ENCODE assay signal across 14 cellular contexts in the genomic region with DNA sequence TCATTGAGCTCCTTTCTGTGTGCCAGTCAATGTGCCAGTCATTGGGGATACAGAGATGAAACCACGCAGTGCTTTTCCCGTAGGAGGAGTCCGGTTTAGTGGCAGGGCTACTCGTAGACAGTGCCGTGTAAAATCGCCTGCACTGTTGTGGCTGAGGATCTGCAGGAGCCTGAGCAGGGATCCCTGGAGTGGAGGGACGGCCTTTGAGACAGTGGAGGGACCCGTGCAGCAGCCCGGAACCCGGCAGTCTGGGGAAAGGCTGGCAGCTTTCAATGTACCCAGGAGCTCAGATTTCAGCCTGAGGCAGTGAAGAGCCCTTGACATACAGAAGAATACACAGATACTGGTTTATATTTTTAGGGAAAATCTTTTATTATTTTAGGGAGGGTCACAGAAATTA.
DNase-seq lines count a peak whose midpoint lies in the region; ATAC-seq and TF ChIP-seq lines count a peak whose summit lies in the region.
"Had no signal": no experiment of that assay in that cellular context is flagged by ENCODE, and none has a peak within 500 bp of the region (broad histone marks: within the 10 kb centered on the region; RNA-seq: fewer than 3 reads in every experiment).

No MANE protein-coding gene starts in this region.

- DNase-seq in DMS 273 (lab: John Stamatoyannopoulos, UW; ENCODE audit: unreplicated experiment) (peak; percentile 57), DMS 273 treated with DMSO at 0.1 percent for 48 hours (lab: John Stamatoyannopoulos, UW) (no peak), NCI-H2107 (lab: John Stamatoyannopoulos, UW) (peak; percentile 63), WTC11 (ENCODE audit: low spot score) (peak; percentile 41), progenitor cell of endocrine pancreas (ENCODE audit: low spot score, unreplicated experiment) (no peak), mucosa of descending colon (no peak), DMS114 treated with DMSO at 0.1 percent for 48 hours (lab: John Stamatoyannopoulos, UW; ENCODE audit: unreplicated experiment) (no peak), amygdala (lab: John Stamatoyannopoulos, UW) (no peak)
- DNase-seq: 8988T; activated CD4-positive, alpha-beta T cell treated with anti-CD3 and anti-CD28 coated beads for 1 hour; activated naive CD8-positive, alpha-beta T cell treated with anti-CD3 and anti-CD28 coated beads, Interleukin-2, amount 10 ng/mL, durations not matched to agents 7 days and 5 days; naive thymus-derived CD4-positive, alpha-beta T cell; OCI-M1; tibial artery had no signal

- H3K4me1 ChIP-seq in mucosa of descending colon (ENCODE audit: low read depth), result peaks cover 10% of the 10 kb centered on the region

- TF ChIP-seq CTCF in WTC11 (IDR thresholded peaks at IDR 0.05) (no peak), progenitor cell of endocrine pancreas (IDR thresholded peaks at IDR 0.05; ENCODE audit: unreplicated experiment) (no peak), mucosa of descending colon (IDR thresholded peaks at IDR 0.05) (no peak)

- intact Hi-C loops in mucosa of descending colon (cut with DNase I, micrococcal nuclease), result no loop called here

- H3K4me1 Mint-ChIP-seq in WTC11, result peaks cover 90% of the 10 kb centered on the region
- peaks cover 52% of the 10 kb centered on the region for H3K4me1 Mint-ChIP-seq in progenitor cell of endocrine pancreas (ENCODE audit: low read depth)

- no peaks in the 10 kb centered on the region for H3K36me3 ChIP-seq in mucosa of descending colon (ENCODE audit: low read depth)
- H3K36me3 ChIP-seq: tibial artery had no signal

- H3K36me3 Mint-ChIP-seq in WTC11 (no peaks in the 10 kb centered on the region), progenitor cell of endocrine pancreas (ENCODE audit: insufficient read depth) (no peaks in the 10 kb centered on the region)
- H3K36me3 Mint-ChIP-seq: naive thymus-derived CD4-positive, alpha-beta T cell had no signal

- peak; percentile 85 for ATAC-seq in WTC11
- ATAC-seq in mucosa of descending colon, result no peak
- ATAC-seq: naive thymus-derived CD4-positive, alpha-beta T cell had no signal

- CTCF ChIA-PET in WTC11 (lab: Charles Lee), result interaction anchor here (0.6 to 1.0 kb wide), 2 partner anchors 17 to 104 kb away, joined by 3 read pairs; no protein-coding TSS in a partner anchor

- H3K27ac Mint-ChIP-seq in WTC11 (peak overlapping the region; percentile 67), progenitor cell of endocrine pancreas (peak overlapping the region; percentile 57)
- H3K27ac Mint-ChIP-seq: activated naive CD8-positive, alpha-beta T cell treated with anti-CD3 and anti-CD28 coated beads, Interleukin-2, amount 10 ng/mL, durations not matched to agents 7 days and 5 days had no signal

- POLR2A ChIA-PET in WTC11 (lab: Charles Lee), result no interaction called here

- H3K4me3 ChIP-seq in mucosa of descending colon, result no peak overlapping the region
- H3K4me3 ChIP-seq: tibial artery had no signal

- H3K27me3 Mint-ChIP-seq in WTC11 (ENCODE audit: low read depth) (no peaks in the 10 kb centered on the region), progenitor cell of endocrine pancreas (no peaks in the 10 kb centered on the region)
- H3K27me3 Mint-ChIP-seq: naive thymus-derived CD4-positive, alpha-beta T cell had no signal

- no peaks in the 10 kb centered on the region for H3K9me3 Mint-ChIP-seq in WTC11
- H3K9me3 Mint-ChIP-seq in progenitor cell of endocrine pancreas (ENCODE audit: low read depth), result no peaks in the 10 kb centered on the region
- H3K9me3 Mint-ChIP-seq: activated naive CD8-positive, alpha-beta T cell treated with anti-CD3 and anti-CD28 coated beads, Interleukin-2, amount 10 ng/mL, durations not matched to agents 7 days and 5 days had no signal

- H3K4me3 Mint-ChIP-seq in WTC11, result no peak overlapping the region; the same call in 1 of the 2 replicates
- no peak overlapping the region for H3K4me3 Mint-ChIP-seq in progenitor cell of endocrine pancreas (ENCODE audit: low read depth)
- H3K4me3 Mint-ChIP-seq: activated naive CD8-positive, alpha-beta T cell treated with anti-CD3 and anti-CD28 coated beads, Interleukin-2, amount 10 ng/mL, durations not matched to agents 7 days and 5 days had no signal

- no peaks in the 10 kb centered on the region for H3K9me3 ChIP-seq in mucosa of descending colon
- H3K9me3 ChIP-seq: tibial artery had no signal

TF ChIP-seq in WTC11, 78 proteins besides CTCF, POLR2A, EP300 and RAD21 (continues in another document):
- TF ChIP-seq, protein P1, sequence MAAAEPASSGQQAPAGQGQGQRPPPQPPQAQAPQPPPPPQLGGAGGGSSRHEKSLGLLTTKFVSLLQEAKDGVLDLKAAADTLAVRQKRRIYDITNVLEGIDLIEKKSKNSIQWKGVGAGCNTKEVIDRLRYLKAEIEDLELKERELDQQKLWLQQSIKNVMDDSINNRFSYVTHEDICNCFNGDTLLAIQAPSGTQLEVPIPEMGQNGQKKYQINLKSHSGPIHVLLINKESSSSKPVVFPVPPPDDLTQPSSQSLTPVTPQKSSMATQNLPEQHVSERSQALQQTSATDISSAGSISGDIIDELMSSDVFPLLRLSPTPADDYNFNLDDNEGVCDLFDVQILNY (CRISPR knock-in tag; IDR thresholded peaks at IDR 0.05), result no peak
- no peak for TF ChIP-seq ZNF263 (CRISPR knock-in tag; IDR thresholded peaks at IDR 0.05; ENCODE audit: low read depth)
- TF ChIP-seq FOXP1 (CRISPR knock-in tag; IDR thresholded peaks at IDR 0.05; ENCODE audit: borderline replicate concordance), result no peak
- TF ChIP-seq, protein P2, sequence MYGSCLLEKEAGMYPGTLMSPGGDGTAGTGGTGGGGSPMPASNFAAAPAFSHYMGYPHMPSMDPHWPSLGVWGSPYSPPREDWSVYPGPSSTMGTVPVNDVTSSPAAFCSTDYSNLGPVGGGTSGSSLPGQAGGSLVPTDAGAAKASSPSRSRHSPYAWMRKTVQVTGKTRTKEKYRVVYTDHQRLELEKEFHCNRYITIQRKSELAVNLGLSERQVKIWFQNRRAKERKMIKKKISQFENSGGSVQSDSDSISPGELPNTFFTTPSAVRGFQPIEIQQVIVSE (CRISPR knock-in tag; IDR thresholded peaks at IDR 0.05; ENCODE audit: borderline replicate concordance), result no peak
- TF ChIP-seq HMGA2 (CRISPR knock-in tag; IDR thresholded peaks at IDR 0.05), result no peak
- TF ChIP-seq CBFB (CRISPR knock-in tag; IDR thresholded peaks at IDR 0.05; ENCODE audit: low read depth), result no peak
- TF ChIP-seq JUN (CRISPR knock-in tag; IDR thresholded peaks at IDR 0.05), result no peak
- TF ChIP-seq, protein P3, sequence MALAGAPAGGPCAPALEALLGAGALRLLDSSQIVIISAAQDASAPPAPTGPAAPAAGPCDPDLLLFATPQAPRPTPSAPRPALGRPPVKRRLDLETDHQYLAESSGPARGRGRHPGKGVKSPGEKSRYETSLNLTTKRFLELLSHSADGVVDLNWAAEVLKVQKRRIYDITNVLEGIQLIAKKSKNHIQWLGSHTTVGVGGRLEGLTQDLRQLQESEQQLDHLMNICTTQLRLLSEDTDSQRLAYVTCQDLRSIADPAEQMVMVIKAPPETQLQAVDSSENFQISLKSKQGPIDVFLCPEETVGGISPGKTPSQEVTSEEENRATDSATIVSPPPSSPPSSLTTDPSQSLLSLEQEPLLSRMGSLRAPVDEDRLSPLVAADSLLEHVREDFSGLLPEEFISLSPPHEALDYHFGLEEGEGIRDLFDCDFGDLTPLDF (CRISPR knock-in tag; IDR thresholded peaks at IDR 0.05), result no peak
- TF ChIP-seq IRF2 (CRISPR knock-in tag; IDR thresholded peaks at IDR 0.05; ENCODE audit: borderline replicate concordance, low read depth), result no peak
- TF ChIP-seq, protein P4, sequence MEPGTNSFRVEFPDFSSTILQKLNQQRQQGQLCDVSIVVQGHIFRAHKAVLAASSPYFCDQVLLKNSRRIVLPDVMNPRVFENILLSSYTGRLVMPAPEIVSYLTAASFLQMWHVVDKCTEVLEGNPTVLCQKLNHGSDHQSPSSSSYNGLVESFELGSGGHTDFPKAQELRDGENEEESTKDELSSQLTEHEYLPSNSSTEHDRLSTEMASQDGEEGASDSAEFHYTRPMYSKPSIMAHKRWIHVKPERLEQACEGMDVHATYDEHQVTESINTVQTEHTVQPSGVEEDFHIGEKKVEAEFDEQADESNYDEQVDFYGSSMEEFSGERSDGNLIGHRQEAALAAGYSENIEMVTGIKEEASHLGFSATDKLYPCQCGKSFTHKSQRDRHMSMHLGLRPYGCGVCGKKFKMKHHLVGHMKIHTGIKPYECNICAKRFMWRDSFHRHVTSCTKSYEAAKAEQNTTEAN (CRISPR knock-in tag; IDR thresholded peaks at IDR 0.05), result no peak
- TF ChIP-seq, protein P5, sequence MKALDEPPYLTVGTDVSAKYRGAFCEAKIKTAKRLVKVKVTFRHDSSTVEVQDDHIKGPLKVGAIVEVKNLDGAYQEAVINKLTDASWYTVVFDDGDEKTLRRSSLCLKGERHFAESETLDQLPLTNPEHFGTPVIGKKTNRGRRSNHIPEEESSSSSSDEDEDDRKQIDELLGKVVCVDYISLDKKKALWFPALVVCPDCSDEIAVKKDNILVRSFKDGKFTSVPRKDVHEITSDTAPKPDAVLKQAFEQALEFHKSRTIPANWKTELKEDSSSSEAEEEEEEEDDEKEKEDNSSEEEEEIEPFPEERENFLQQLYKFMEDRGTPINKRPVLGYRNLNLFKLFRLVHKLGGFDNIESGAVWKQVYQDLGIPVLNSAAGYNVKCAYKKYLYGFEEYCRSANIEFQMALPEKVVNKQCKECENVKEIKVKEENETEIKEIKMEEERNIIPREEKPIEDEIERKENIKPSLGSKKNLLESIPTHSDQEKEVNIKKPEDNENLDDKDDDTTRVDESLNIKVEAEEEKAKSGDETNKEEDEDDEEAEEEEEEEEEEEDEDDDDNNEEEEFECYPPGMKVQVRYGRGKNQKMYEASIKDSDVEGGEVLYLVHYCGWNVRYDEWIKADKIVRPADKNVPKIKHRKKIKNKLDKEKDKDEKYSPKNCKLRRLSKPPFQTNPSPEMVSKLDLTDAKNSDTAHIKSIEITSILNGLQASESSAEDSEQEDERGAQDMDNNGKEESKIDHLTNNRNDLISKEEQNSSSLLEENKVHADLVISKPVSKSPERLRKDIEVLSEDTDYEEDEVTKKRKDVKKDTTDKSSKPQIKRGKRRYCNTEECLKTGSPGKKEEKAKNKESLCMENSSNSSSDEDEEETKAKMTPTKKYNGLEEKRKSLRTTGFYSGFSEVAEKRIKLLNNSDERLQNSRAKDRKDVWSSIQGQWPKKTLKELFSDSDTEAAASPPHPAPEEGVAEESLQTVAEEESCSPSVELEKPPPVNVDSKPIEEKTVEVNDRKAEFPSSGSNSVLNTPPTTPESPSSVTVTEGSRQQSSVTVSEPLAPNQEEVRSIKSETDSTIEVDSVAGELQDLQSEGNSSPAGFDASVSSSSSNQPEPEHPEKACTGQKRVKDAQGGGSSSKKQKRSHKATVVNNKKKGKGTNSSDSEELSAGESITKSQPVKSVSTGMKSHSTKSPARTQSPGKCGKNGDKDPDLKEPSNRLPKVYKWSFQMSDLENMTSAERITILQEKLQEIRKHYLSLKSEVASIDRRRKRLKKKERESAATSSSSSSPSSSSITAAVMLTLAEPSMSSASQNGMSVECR (CRISPR knock-in tag; IDR thresholded peaks at IDR 0.05; ENCODE audit: borderline replicate concordance), result no peak
- no peak for TF ChIP-seq ZNF423 (CRISPR knock-in tag; IDR thresholded peaks at IDR 0.05)
- TF ChIP-seq ZNF219 (CRISPR knock-in tag; IDR thresholded peaks at IDR 0.05; ENCODE audit: borderline replicate concordance), result no peak

Comparison
In these comparisons a context has a peak if more than half of its experiments do, and no peak if none do; other contexts are left out.
1. DNase-seq: peak in DMS 273 (single experiment), NCI-H2107 (single experiment) and WTC11 (single experiment); none in DMS 273 treated with DMSO at 0.1 percent for 48 hours (single experiment), progenitor cell of endocrine pancreas (single experiment), mucosa of descending colon (0 of 3), DMS114 treated with DMSO at 0.1 percent for 48 hours (single experiment) and amygdala (0 of 56).